ENCODE assay signal across 14 cellular contexts in the genomic region with DNA sequence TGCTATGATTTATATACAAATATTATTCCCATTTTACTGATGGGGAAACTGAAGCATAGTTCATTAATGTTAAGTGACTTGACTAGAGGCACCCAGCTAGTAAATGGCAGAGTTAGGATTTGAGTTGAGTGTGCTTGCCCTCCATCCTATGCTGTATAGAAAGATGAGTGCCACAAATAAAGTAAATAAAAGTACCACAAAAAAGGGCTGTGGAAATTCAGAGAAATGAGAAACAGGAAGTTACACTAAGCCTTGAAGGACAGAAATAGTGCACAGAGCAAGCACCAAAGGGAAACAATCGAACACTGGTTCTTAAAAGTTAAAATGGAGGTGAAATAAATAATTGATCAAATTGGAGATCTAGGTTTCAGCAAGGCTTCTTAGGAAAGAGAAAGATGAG. TPM values are rescaled to one million over a fixed set of nuclear protein-coding genes. Genes with fewer than 3 reads are reported as not detected.
DNase-seq lines count a peak whose midpoint lies in the region; ATAC-seq, FAIRE-seq and TF ChIP-seq lines count a peak whose summit lies in the region.
"Had no signal": no experiment of that assay in that cellular context is flagged by ENCODE, and none has a peak within 500 bp of the region (broad histone marks: within the 10 kb centered on the region; RNA-seq: fewer than 3 reads in every experiment).

No MANE protein-coding gene starts in this region.

- peaks cover 7% of the 10 kb centered on the region for H3K36me3 Mint-ChIP-seq in T-cell
- H3K36me3 Mint-ChIP-seq in naive thymus-derived CD4-positive, alpha-beta T cell, result peaks cover 0 to 23% (median 7%) of the 10 kb centered on the region in 5 donors
- H3K36me3 Mint-ChIP-seq: WTC11 had no signal

- no peak overlapping the region for H3K9ac ChIP-seq in HepG2 (ENCODE audit: insufficient read depth, low read depth, low read length)

- no peak for TF ChIP-seq RAD21 in HepG2 (CRISPR knock-in tag; IDR thresholded peaks at IDR 0.05)

- 0% methylated on average over 1 of the region's 1 CpG for WGBS in HepG2 (ENCODE audit: low lambda C conversion rate)

- H3K4me1 ChIP-seq in naive thymus-derived CD4-positive, alpha-beta T cell (ENCODE audit: control insufficient read depth in 2 of 2, insufficient read depth in 2 of 2, low read length in 2 of 2), result peaks cover 27 to 48% of the 10 kb centered on the region in 2 donors
- H3K4me1 ChIP-seq in HepG2 (ENCODE audit: insufficient read depth, low read length), result no peaks in the 10 kb centered on the region
- H3K4me1 ChIP-seq: psoas muscle, SJSA1 had no signal

- no peaks in the 10 kb centered on the region for H3K27me3 Mint-ChIP-seq in T-cell
- no peaks in the 10 kb centered on the region for H3K27me3 Mint-ChIP-seq in naive thymus-derived CD4-positive, alpha-beta T cell

- H3K79me2 ChIP-seq in HepG2 (ENCODE audit: insufficient read depth, low read length), result no peaks in the 10 kb centered on the region

- peak overlapping the region; percentile 21 for H3K4me3 ChIP-seq in naive thymus-derived CD4-positive, alpha-beta T cell (ENCODE audit: low read length)
- no peak overlapping the region for H3K4me3 ChIP-seq in HepG2 (replicated peaks in 1 of 3; ENCODE audit: insufficient read depth in 1 of 3, low read depth in 2 of 3, low read length in 3 of 3)
- H3K4me3 ChIP-seq: coronary artery, psoas muscle, SJSA1 had no signal

- H3K4me2 ChIP-seq in HepG2 (ENCODE audit: low read depth, low read length), result no peak overlapping the region

- POLR2A ChIA-PET in T-cell (lab: Charles Lee), result interaction anchor here (0.7 to 1.6 kb wide), 2 partner anchors 9 kb away, joined by 4 to 5 read pairs; a partner anchor contains a TSS
- POLR2A ChIA-PET in naive thymus-derived CD4-positive, alpha-beta T cell (lab: Charles Lee), result interaction anchor here (0.7 to 7.0 kb wide), 6 partner anchors 8 to 63 kb away, joined by 3 to 69 read pairs (median 5); a partner anchor contains a TSS
- POLR2A ChIA-PET in HepG2 (lab: Yijun Ruan, JAX), result no interaction called here

- peak; percentile 50 for ATAC-seq in GM18502 (IDR thresholded peaks at IDR 0.05; ENCODE audit: poor library complexity, unreplicated experiment)
- peak; percentile 41 for ATAC-seq in GM21576 (IDR thresholded peaks at IDR 0.05; ENCODE audit: unreplicated experiment)
- ATAC-seq in T-cell (replicated peaks in 1 of 4), result peak; percentile 90 to 95 (median 92)
- ATAC-seq in naive thymus-derived CD4-positive, alpha-beta T cell, result peak; percentile 86
- ATAC-seq in omental fat pad (ENCODE audit: low FRiP score), result no peak
- no peak for ATAC-seq in HepG2
- ATAC-seq: psoas muscle, WTC11 had no signal

- no peaks in the 10 kb centered on the region for H3K9me3 Mint-ChIP-seq in T-cell
- H3K9me3 Mint-ChIP-seq in naive thymus-derived CD4-positive, alpha-beta T cell, result peaks cover 0 to 4% (median 0%) of the 10 kb centered on the region in 11 donors
- H3K9me3 Mint-ChIP-seq: WTC11 had no signal

- no TSS peak for BruUV-seq in HepG2 (replicated peaks; lab: Mats Ljungman, UMichigan)

- H3K27ac ChIP-seq in naive thymus-derived CD4-positive, alpha-beta T cell (ENCODE audit: low read depth, low read length), result peak overlapping the region; percentile 46
- no peak overlapping the region for H3K27ac ChIP-seq in HepG2 (ENCODE audit: extremely low read length, insufficient read depth, low read length)
- H3K27ac ChIP-seq: coronary artery, psoas muscle, SJSA1 had no signal

- DNase-seq in T-cell (peak in 1 of 34 experiments; percentile 8), C1 segment of cervical spinal cord (lab: John Stamatoyannopoulos, UW) (no peak), omental fat pad (ENCODE audit: low spot score) (no peak), HepG2 (ENCODE audit: low spot score) (no peak)
- DNase-seq in naive thymus-derived CD4-positive, alpha-beta T cell, result peak in 7 of 9 donors; percentile 13 to 74 (median 60)
- DNase-seq: NCI-H1092, NCI-H69, psoas muscle, substantia nigra had no signal

- H3K27ac Mint-ChIP-seq in T-cell, result peak overlapping the region; percentile 92 to 94
- H3K27ac Mint-ChIP-seq in naive thymus-derived CD4-positive, alpha-beta T cell, result peak overlapping the region; percentile 78 to 92 (median 87)
- H3K27ac Mint-ChIP-seq: WTC11 had no signal

- H3K4me1 Mint-ChIP-seq in T-cell, result peaks cover 54 to 56% (median 55%) of the 10 kb centered on the region in 3 donors
- H3K4me1 Mint-ChIP-seq in naive thymus-derived CD4-positive, alpha-beta T cell, result peaks cover 21 to 61% (median 54%) of the 10 kb centered on the region in 7 donors

- intact Hi-C loops in naive thymus-derived CD4-positive, alpha-beta T cell (cut with micrococcal nuclease), result loop anchor here (1.0 to 2.0 kb wide), 2 partner anchors 9 to 54 kb away; no protein-coding TSS in a partner anchor
- intact Hi-C loops in HepG2 (cut with micrococcal nuclease; ENCODE audit: unreplicated experiment), result no loop called here

- no peaks in the 10 kb centered on the region for H4K20me1 ChIP-seq in HepG2 (ENCODE audit: insufficient read depth, low read length)

- FAIRE-seq in HepG2 (lab: Jason Lieb, UNC), result no peak

- TF ChIP-seq EP300 in HepG2 (IDR thresholded peaks at IDR 0.05; ENCODE audit: low read depth in 2 of 2, low read length in 2 of 2) (no peak), HepG2 (CRISPR knock-in tag; IDR thresholded peaks at IDR 0.05; ENCODE audit: borderline replicate concordance) (no peak)

- no peak for TF ChIP-seq CTCF in omental fat pad (IDR thresholded peaks at IDR 0.05)
- TF ChIP-seq CTCF in HepG2 (CRISPR knock-in tag; IDR thresholded peaks at IDR 0.05), result no peak

- no peaks in the 10 kb centered on the region for H3K27me3 ChIP-seq in naive thymus-derived CD4-positive, alpha-beta T cell (ENCODE audit: control insufficient read depth in 2 of 2, insufficient read depth in 2 of 2, low read length in 2 of 2)
- no peaks in the 10 kb centered on the region for H3K27me3 ChIP-seq in HepG2 (ENCODE audit: control insufficient read depth in 1 of 2, insufficient read depth in 2 of 2, low read length in 2 of 2)
- H3K27me3 ChIP-seq: SJSA1 had no signal

- CTCF ChIA-PET in T-cell (lab: Charles Lee), result interaction anchor here (0.5 to 1.7 kb wide), 6 partner anchors 9 to 200 kb away, joined by 3 to 10 read pairs (median 3); a partner anchor contains a TSS
- CTCF ChIA-PET in naive thymus-derived CD4-positive, alpha-beta T cell (lab: Charles Lee), result no interaction called here
- CTCF ChIA-PET in HepG2 (lab: Yijun Ruan, JAX; ENCODE audit: low intra/inter-chr PET ratio, low total read pairs), result no interaction called here

- TF ChIP-seq POLR2A in HepG2 (IDR thresholded peaks at IDR 0.05; ENCODE audit: insufficient read depth in 1 of 2, low read depth in 2 of 2, low read length in 2 of 2), result no peak

- H3K9me3 ChIP-seq in naive thymus-derived CD4-positive, alpha-beta T cell (ENCODE audit: control insufficient read depth in 2 of 3, low read length in 3 of 3), result no peaks in the 10 kb centered on the region
- H3K9me3 ChIP-seq in HepG2 (ENCODE audit: low read length), result no peaks in the 10 kb centered on the region
- H3K9me3 ChIP-seq: psoas muscle, SJSA1 had no signal

- in situ Hi-C loops in HepG2 (cut with HindIII; ENCODE audit: extremely low pct_ligation_motif_present, low pct_unique_long_range_greater_than_20kb), result no loop called here

- H2AFZ ChIP-seq in HepG2 (ENCODE audit: low read length), result no peak overlapping the region

- no peaks in the 10 kb centered on the region for H3K36me3 ChIP-seq in naive thymus-derived CD4-positive, alpha-beta T cell (ENCODE audit: control insufficient read depth in 2 of 3, insufficient read depth in 3 of 3, low read length in 3 of 3)
- H3K36me3 ChIP-seq in HepG2 (replicated peaks in 1 of 2; ENCODE audit: control insufficient read depth in 1 of 2, insufficient read depth in 2 of 2, low read length in 2 of 2), result no peaks in the 10 kb centered on the region
- H3K36me3 ChIP-seq: SJSA1 had no signal

- H3K4me3 Mint-ChIP-seq in T-cell, result peak overlapping the region; percentile 35 to 58 (median 46)
- peak overlapping the region; percentile 27 to 83 (median 68) for H3K4me3 Mint-ChIP-seq in naive thymus-derived CD4-positive, alpha-beta T cell
- H3K4me3 Mint-ChIP-seq: WTC11 had no signal

TF ChIP-seq in HepG2, 621 proteins besides CTCF, POLR2A, EP300 and RAD21 (continues in another document):
- no peak for TF ChIP-seq KDM3A (CRISPR knock-in tag; IDR thresholded peaks at IDR 0.05; ENCODE audit: low read depth)
- TF ChIP-seq, protein P1, sequence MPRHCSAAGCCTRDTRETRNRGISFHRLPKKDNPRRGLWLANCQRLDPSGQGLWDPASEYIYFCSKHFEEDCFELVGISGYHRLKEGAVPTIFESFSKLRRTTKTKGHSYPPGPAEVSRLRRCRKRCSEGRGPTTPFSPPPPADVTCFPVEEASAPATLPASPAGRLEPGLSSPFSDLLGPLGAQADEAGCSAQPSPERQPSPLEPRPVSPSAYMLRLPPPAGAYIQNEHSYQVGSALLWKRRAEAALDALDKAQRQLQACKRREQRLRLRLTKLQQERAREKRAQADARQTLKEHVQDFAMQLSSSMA (CRISPR knock-in tag; IDR thresholded peaks at IDR 0.05), result no peak

RNA-seq across cellular contexts. Expression of a gene that starts 9.2 kb away (rescaled TPM):
- total RNA-seq in T-cell, result 10 to 100 TPM; 10.9 to 16.8 (median 14.7) TPM
- total RNA-seq in naive thymus-derived CD4-positive, alpha-beta T cell, result 10 to 100 TPM in 3 of 5 experiments, 1 to 10 TPM in 2; 7.7 to 32.9 (median 21.0) TPM
- polyA plus RNA-seq in naive thymus-derived CD4-positive, alpha-beta T cell, result 10 to 100 TPM in 1 of 2 donors, 1 to 10 TPM in 1; 7.1 to 10.7 TPM
- total RNA-seq in omental fat pad, result 10 to 100 TPM; 11.0 to 19.7 (median 13.0) TPM
- total RNA-seq in HepG2 (2016; rRNA removed; fragmentation: Illumina TruSeq; extraction: Trizol), result not detected in 2 replicates
- total RNA-seq in HepG2 (2016; cell fraction: cytosol; rRNA removed; fragmentation: Illumina TruSeq; extraction: Trizol; ENCODE audit: low read depth), result not detected in 2 replicates
- total RNA-seq in HepG2 (2016; cell fraction: insoluble cytoplasmic fraction; rRNA removed; fragmentation: Illumina TruSeq; extraction: Trizol), result not detected in 2 replicates
- not detected in 2 replicates for total RNA-seq in HepG2 (2016; cell fraction: membrane; rRNA removed; fragmentation: Illumina TruSeq; extraction: Trizol)
- total RNA-seq in HepG2 (2016; cell fraction: nucleus; rRNA removed; fragmentation: Illumina TruSeq; extraction: Trizol), result not detected in 2 replicates
- not detected in 2 replicates for polyA plus RNA-seq in HepG2 (2011; rRNA removed)
- not detected in 2 replicates for polyA plus RNA-seq in HepG2 (2011; cell fraction: cytosol; rRNA removed)
- polyA plus RNA-seq in HepG2 (2011; cell fraction: nucleus; rRNA removed), result not detected in 2 replicates
- polyA plus RNA-seq in HepG2 (2012), result not detected in 2 replicates
- polyA plus RNA-seq in HepG2 (2016; cell fraction: cytosol; fragmentation: Illumina TruSeq; extraction: Trizol; ENCODE audit: low read depth), result not detected in 2 replicates
- not detected in 2 replicates for polyA plus RNA-seq in HepG2 (2016; cell fraction: insoluble cytoplasmic fraction; fragmentation: Illumina TruSeq; extraction: Trizol; ENCODE audit: low read depth)
- not detected in 2 replicates for polyA plus RNA-seq in HepG2 (2016; cell fraction: membrane; fragmentation: Illumina TruSeq; extraction: Trizol; ENCODE audit: low read depth)
- polyA plus RNA-seq in HepG2 (2016; cell fraction: nucleus; fragmentation: Illumina TruSeq; extraction: Trizol; ENCODE audit: insufficient read depth, low read depth), result not detected in 2 replicates
- not detected in 2 replicates for polyA minus RNA-seq in HepG2 (2011; rRNA and poly(A)+ RNA removed; ENCODE audit: low replicate concordance)
- polyA minus RNA-seq in HepG2 (2011; cell fraction: cytosol; rRNA and poly(A)+ RNA removed), result not detected in 2 replicates
- not detected in 2 replicates for polyA minus RNA-seq in HepG2 (2011; cell fraction: nucleus; rRNA and poly(A)+ RNA removed)
- total RNA-seq: SJSA1, WTC11 had no signal

Comparison
In these comparisons a context has a peak if more than half of its experiments do, and no peak if none do; other contexts are left out.
1. ATAC-seq: peak in GM18502 (single experiment), GM21576 (single experiment), T-cell (4 of 4) and naive thymus-derived CD4-positive, alpha-beta T cell (single experiment); none in omental fat pad (single experiment) and HepG2 (single experiment).
2. DNase-seq: peak in naive thymus-derived CD4-positive, alpha-beta T cell (7 of 9); none in C1 segment of cervical spinal cord (0 of 14), omental fat pad (single experiment) and HepG2 (single experiment).
3. RNA of a gene that starts 9.2 kb away (total RNA-seq): 7.7 to 32.9 TPM in naive thymus-derived CD4-positive, alpha-beta T cell, 10.9 to 16.8 TPM in T-cell and 11.0 to 19.7 TPM in omental fat pad; not detected in HepG2; every median in the first group is over 4 times any median in the second.
4. CTCF ChIA-PET loops: an anchor here in T-cell (0.5 to 1.7 kb wide); none called in naive thymus-derived CD4-positive, alpha-beta T cell and HepG2.